ENCODE assay signal across 25 cellular contexts in the genomic region with DNA sequence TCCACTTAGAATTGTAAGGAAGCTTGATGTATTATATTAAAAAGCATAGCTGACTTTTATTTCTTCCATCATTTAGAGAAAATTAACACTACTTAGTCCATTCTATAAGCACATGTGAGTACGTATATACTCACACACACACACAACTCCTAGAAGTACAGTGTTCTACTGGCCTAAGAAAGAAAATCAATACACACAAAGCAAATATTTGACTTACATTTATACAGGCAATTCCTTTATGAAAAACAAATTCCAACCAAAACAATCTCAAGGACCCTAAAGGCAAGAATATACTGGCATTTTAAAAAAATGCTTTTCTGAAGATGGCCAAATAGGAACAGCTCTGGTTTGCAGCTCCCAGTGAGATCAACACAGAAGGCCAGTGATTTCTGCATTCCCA.
"Had no signal": no experiment of that assay in that cellular context is flagged by ENCODE, and none has a peak within 500 bp of the region (broad histone marks: within the 10 kb centered on the region; RNA-seq: fewer than 3 reads in every experiment).

No MANE protein-coding gene starts in this region.

- H3K36me3 ChIP-seq: colonic mucosa, esophagus squamous epithelium, gastrocnemius medialis, heart right ventricle, left lung, lower lobe of right lung had no signal

- H3K4me1 ChIP-seq: esophagus squamous epithelium, gastrocnemius medialis, heart right ventricle, left lung, lower lobe of right lung had no signal

- FAIRE-seq: endometrium, islet of Langerhans, keratinocyte had no signal

- H3K9me3 ChIP-seq: colonic mucosa, esophagus squamous epithelium, gastrocnemius medialis, left lung, lower lobe of right lung had no signal

- DNase-seq: colonic mucosa; cortex of kidney; effector CD8-positive, alpha-beta T cell; effector memory CD8-positive, alpha-beta T cell; endodermal cell; erythroblast; esophagus squamous epithelium; foreskin fibroblast; foreskin melanocyte; gastrocnemius medialis; glutamatergic neuron; head of caudate nucleus; heart right ventricle; hippocampal formation; left cardiac atrium; left lung; left ventricle myocardium superior; lower lobe of right lung; mesenchymal stem cell; naive thymus-derived CD4-positive, alpha-beta T cell had no signal

- H3K27me3 ChIP-seq: colonic mucosa, gastrocnemius medialis, left lung had no signal

- H3K4me3 ChIP-seq: colonic mucosa, esophagus squamous epithelium, gastrocnemius medialis, heart right ventricle, left lung, lower lobe of right lung had no signal

- H3K27ac ChIP-seq: colonic mucosa, epithelial cell of prostate, esophagus squamous epithelium, gastrocnemius medialis, heart right ventricle, left lung, lower lobe of right lung had no signal

- ATAC-seq: effector memory CD8-positive, alpha-beta T cell; esophagus mucosa; gastrocnemius medialis; heart right ventricle; left cardiac atrium; left lung; left ventricle myocardium superior; lower lobe of right lung; naive thymus-derived CD4-positive, alpha-beta T cell had no signal
